18 cellular contexts compared by ENCODE assay signal in the genomic region with DNA sequence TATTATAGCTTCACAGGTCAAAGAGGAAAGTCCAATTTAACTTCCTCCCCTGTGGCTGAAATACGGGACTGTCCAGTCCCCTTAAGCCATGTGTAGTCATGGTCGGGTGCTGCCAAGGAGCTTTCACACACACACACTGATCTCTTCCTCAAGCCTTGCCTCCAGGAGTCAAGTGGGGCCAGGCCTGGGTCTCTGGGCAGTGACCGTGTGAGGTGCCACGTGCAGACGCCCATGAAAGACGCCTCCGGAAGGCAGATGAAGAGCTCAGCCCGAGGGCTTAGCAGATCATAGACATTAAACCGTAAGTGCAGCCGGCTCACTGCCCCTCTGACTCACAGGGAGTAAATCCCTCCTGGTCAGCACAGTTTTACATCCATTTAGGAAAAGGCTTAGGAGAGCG. TPM values are rescaled to one million over a fixed set of nuclear protein-coding genes. Genes with fewer than 3 reads are reported as not detected.
DNase-seq lines count a peak whose midpoint lies in the region; TF ChIP-seq lines count a peak whose summit lies in the region.
"Had no signal": no experiment of that assay in that cellular context is flagged by ENCODE, and none has a peak within 500 bp of the region (broad histone marks: within the 10 kb centered on the region; RNA-seq: fewer than 3 reads in every experiment).

No MANE protein-coding gene starts in this region.

- H3K4me3 ChIP-seq in HEK293 (ENCODE audit: low read depth, low read length) (no peak overlapping the region), skeletal muscle tissue (ENCODE audit: low read length in 3 of 3) (no peak overlapping the region), endodermal cell (ENCODE audit: low read length) (no peak overlapping the region)
- H3K4me3 ChIP-seq: cardiac muscle cell, stomach had no signal

- POLR2A ChIA-PET in HEK293 (lab: Yijun Ruan, JAX) = interaction anchor here (1.9 to 2.4 kb wide), 2 partner anchors 36 to 41 kb away, joined by 4 to 6 read pairs; a partner anchor contains a TSS

- WGBS in endodermal cell (ENCODE audit: insufficient coverage in 1 of 2, insufficient read length in 1 of 2), 2 experiments = 74 to 77% methylated on average over 6 to 11 of the region's 11 CpGs
- no CpG with 5 or more reads among the region's 11 CpGs for WGBS in H9 (ENCODE audit: extremely low coverage, insufficient read length, low lambda C conversion rate)

- no peak overlapping the region for H4K5ac ChIP-seq in H9 (ENCODE audit: insufficient read length, low read depth, low read length)

- H3K4me2 ChIP-seq in H9 (ENCODE audit: insufficient read depth, insufficient read length, low read length) = no peak overlapping the region

- no peak overlapping the region for H2BK120ac ChIP-seq in H9 (ENCODE audit: low read depth, low read length, poor library complexity, severe bottlenecking)

- CTCF ChIA-PET in HEK293 (lab: Yijun Ruan, JAX) = interaction anchor here (1.1 to 2.0 kb wide), 3 partner anchors 28 to 61 kb away, joined by 4 to 8 read pairs (median 5); no protein-coding TSS in a partner anchor

- no peak overlapping the region for H3K18ac ChIP-seq in H9 (ENCODE audit: insufficient read length, low read depth, low read length)

- no peaks in the 10 kb centered on the region for H3K9me3 ChIP-seq in HEK293 (ENCODE audit: control insufficient read depth, insufficient read depth, low read depth, low read length)
- H3K9me3 ChIP-seq in skeletal muscle tissue (ENCODE audit: control insufficient read depth in 3 of 3, low read length in 3 of 3) = no peaks in the 10 kb centered on the region
- no peaks in the 10 kb centered on the region for H3K9me3 ChIP-seq in endodermal cell (ENCODE audit: control insufficient read depth, low read length)
- H3K9me3 ChIP-seq in H9 (ENCODE audit: control insufficient read depth, low read depth, low read length) = no peaks in the 10 kb centered on the region
- H3K9me3 ChIP-seq: stomach had no signal

- no peak overlapping the region for H4K8ac ChIP-seq in H9 (replicated peaks; ENCODE audit: insufficient read length, low read depth, low read length)

- no peak overlapping the region for H2BK5ac ChIP-seq in H9 (ENCODE audit: insufficient read length, low read length)

- no peak overlapping the region for H3K27ac Mint-ChIP-seq in endodermal cell
- H3K27ac Mint-ChIP-seq in H9 = no peak overlapping the region; a peak in 1 of 7 replicates
- H3K27ac Mint-ChIP-seq: activated B cell treated with CpG ODN at 0.5 μM for 24 hours had no signal

- H3K27me3 ChIP-seq in skeletal muscle tissue (ENCODE audit: control insufficient read depth in 3 of 3, insufficient read depth in 3 of 3, low read length in 3 of 3) (no peaks in the 10 kb centered on the region), endodermal cell (ENCODE audit: control insufficient read depth, insufficient read depth, low read length, poor library complexity, severe bottlenecking) (no peaks in the 10 kb centered on the region), H9 (ENCODE audit: insufficient read depth, low read length) (no peaks in the 10 kb centered on the region)
- H3K27me3 ChIP-seq: stomach had no signal

- no peaks in the 10 kb centered on the region for H3K23me2 ChIP-seq in H9 (ENCODE audit: insufficient read length, low read depth, low read length, poor library complexity, severe bottlenecking)

- H3K79me1 ChIP-seq in H9 (ENCODE audit: insufficient read depth, low read depth, low read length, poor library complexity, severe bottlenecking) = no peaks in the 10 kb centered on the region

- no peak overlapping the region for H3K14ac ChIP-seq in H9 (ENCODE audit: insufficient read depth, low read length)

- no peak overlapping the region for H3K4me3 Mint-ChIP-seq in endodermal cell
- no peak overlapping the region for H3K4me3 Mint-ChIP-seq in H9
- H3K4me3 Mint-ChIP-seq: activated B cell treated with CpG ODN at 0.5 μM for 24 hours had no signal

- no peak overlapping the region for H2BK12ac ChIP-seq in H9 (ENCODE audit: insufficient read length, low read depth, low read length)

- peaks cover 4% of the 10 kb centered on the region for H3K27me3 Mint-ChIP-seq in endodermal cell (ENCODE audit: insufficient read depth)
- peaks cover 2% of the 10 kb centered on the region for H3K27me3 Mint-ChIP-seq in H9 (ENCODE audit: low read depth)
- H3K27me3 Mint-ChIP-seq: activated B cell treated with CpG ODN at 0.5 μM for 24 hours had no signal

- H2BK20ac ChIP-seq in H9 (ENCODE audit: low read depth, low read length, poor library complexity, severe bottlenecking) = no peak overlapping the region

- no peak overlapping the region for H3K4ac ChIP-seq in H9 (ENCODE audit: low read depth, low read length)

- H2AFZ ChIP-seq in H9 (ENCODE audit: low read length) = no peak overlapping the region
- H2AFZ ChIP-seq: parathyroid adenoma had no signal

- no peak overlapping the region for H2BK15ac ChIP-seq in H9 (ENCODE audit: low read depth, low read length)

- no peak overlapping the region for H3T11ph ChIP-seq in H9 (ENCODE audit: low read length)

- no peak overlapping the region for H3K56ac ChIP-seq in H9 (ENCODE audit: insufficient read length, low read depth, low read length)

- TF ChIP-seq CTCF in HEK293 (tag by site-specific recombination; IDR thresholded peaks at IDR 0.05) (no peak), VCaP (conservative IDR thresholded peaks at IDR 0.05) (no peak), endodermal cell (conservative IDR thresholded peaks at IDR 0.05) (no peak), H9 (conservative IDR thresholded peaks at IDR 0.05) (no peak)

- DNase-seq in hepatic stellate cell (ENCODE audit: low spot score) = peak; percentile 35
- no peak for DNase-seq in endodermal cell
- no peak for DNase-seq in NCI-H1417 (lab: John Stamatoyannopoulos, UW)
- DNase-seq in UCSD-AML1 (lab: John Stamatoyannopoulos, UW; ENCODE audit: unreplicated experiment) = no peak
- DNase-seq in H9 = no peak
- DNase-seq: activated B cell treated with CpG ODN at 0.5 μM for 24 hours; activated T-cell treated with anti-CD3 and anti-CD28 coated beads, Interleukin-2, amount 50 U/mL, for 48 hours; COR-L47; left ventricle myocardium superior; NCI-H1092; Right ventricle myocardium superior; stimulated activated CD4-positive, alpha-beta T cell treated with anti-CD3 and anti-CD28 coated beads, Interleukin-4, amount 100 ng/mL, for 24 hours; stomach had no signal

- H3K9me3 Mint-ChIP-seq in endodermal cell (no peaks in the 10 kb centered on the region), H9 (no peaks in the 10 kb centered on the region)
- H3K9me3 Mint-ChIP-seq: activated B cell treated with CpG ODN at 0.5 μM for 24 hours had no signal

- H3K4me1 ChIP-seq in HEK293 (ENCODE audit: control insufficient read depth, insufficient read depth, low read length) = peaks cover 12% of the 10 kb centered on the region
- H3K4me1 ChIP-seq in skeletal muscle tissue (ENCODE audit: control insufficient read depth in 3 of 3, insufficient read depth in 3 of 3, low read length in 3 of 3) = peaks cover 27 to 32% (median 31%) of the 10 kb centered on the region in 3 donors
- no peaks in the 10 kb centered on the region for H3K4me1 ChIP-seq in endodermal cell (ENCODE audit: control insufficient read depth, insufficient read depth, low read length)
- H3K4me1 ChIP-seq in H9 (ENCODE audit: insufficient read depth, low read length) = no peaks in the 10 kb centered on the region
- H3K4me1 ChIP-seq: parathyroid adenoma had no signal

- H3K27ac ChIP-seq in HEK293 (ENCODE audit: extremely low read depth, low read depth, low read length) (no peak overlapping the region), VCaP (peak overlapping the region; percentile 65; the same call in 1 of the 2 replicates), skeletal muscle tissue (ENCODE audit: low read depth, low read length) (peak overlapping the region; percentile 86), endodermal cell (ENCODE audit: low read depth, low read length) (no peak overlapping the region), H9 (ENCODE audit: insufficient read length, low read depth, low read length) (no peak overlapping the region)
- H3K27ac ChIP-seq: cardiac muscle cell, parathyroid adenoma had no signal

- no peaks in the 10 kb centered on the region for H3K79me2 ChIP-seq in H9 (ENCODE audit: insufficient read depth, low read length)
- H3K79me2 ChIP-seq: parathyroid adenoma had no signal

- H4K91ac ChIP-seq in H9 (ENCODE audit: insufficient read length, low read depth, low read length) = no peak overlapping the region

- no peak overlapping the region for H2AK5ac ChIP-seq in H9 (ENCODE audit: insufficient read length, low read length)

- H3K36me3 Mint-ChIP-seq in endodermal cell (ENCODE audit: low read depth) (no peaks in the 10 kb centered on the region), H9 (ENCODE audit: insufficient read depth in 1 of 3, low read depth in 3 of 3) (no peaks in the 10 kb centered on the region)

- peaks cover 1% of the 10 kb centered on the region for H3K4me1 Mint-ChIP-seq in endodermal cell
- peaks cover 13 to 21% of the 10 kb centered on the region in 2 experiments for H3K4me1 Mint-ChIP-seq in H9
- H3K4me1 Mint-ChIP-seq: activated B cell treated with CpG ODN at 0.5 μM for 24 hours had no signal

- no peak overlapping the region for H3K9ac ChIP-seq in skeletal muscle tissue (ENCODE audit: low read depth in 1 of 3, low read length in 3 of 3)
- no peak overlapping the region for H3K9ac ChIP-seq in endodermal cell (ENCODE audit: extremely low read depth, low read length, poor library complexity, severe bottlenecking)
- no peak overlapping the region for H3K9ac ChIP-seq in H9 (ENCODE audit: extremely low read depth, insufficient read length, low read length)
- H3K9ac ChIP-seq: parathyroid adenoma had no signal

- no peak overlapping the region for H3K23ac ChIP-seq in H9 (ENCODE audit: insufficient read length, low read depth, low read length)

- H3K36me3 ChIP-seq in HEK293 (ENCODE audit: control insufficient read depth in 2 of 2, insufficient read depth in 1 of 2, low read length in 2 of 2) (no peaks in the 10 kb centered on the region), skeletal muscle tissue (ENCODE audit: control insufficient read depth in 3 of 3, insufficient read depth in 3 of 3, low read length in 3 of 3) (no peaks in the 10 kb centered on the region), endodermal cell (ENCODE audit: control insufficient read depth, insufficient read depth, low read length) (no peaks in the 10 kb centered on the region)
- H3K36me3 ChIP-seq: cardiac muscle cell had no signal

- peaks cover 3% of the 10 kb centered on the region for H4K20me1 ChIP-seq in H9 (ENCODE audit: control insufficient read depth, insufficient read depth, insufficient read length)

RNA-seq across cellular contexts. Expression of a gene that starts 4.2 kb away (rescaled TPM):
- total RNA-seq in skeletal muscle tissue (not detected), endodermal cell (under 1 TPM; 0.15 to 0.27 TPM), H9 (2021) (not detected in 2 replicates)
- 0.36 TPM for polyA plus RNA-seq in endodermal cell (2013, experiment 1 of 2)
- polyA plus RNA-seq in endodermal cell (2013, experiment 2 of 2) = 0.17 TPM

RNA-seq across cellular contexts. Expression of a gene that starts 41.6 kb away (rescaled TPM):
- 28.2 TPM for total RNA-seq in skeletal muscle tissue
- 10 to 100 TPM; 20.1 to 21.9 TPM for total RNA-seq in endodermal cell
- polyA plus RNA-seq in endodermal cell (2013, experiment 1 of 2) = 34.6 TPM
- polyA plus RNA-seq in endodermal cell (2013, experiment 2 of 2) = 35.2 TPM
- total RNA-seq in H9 (2021) = 13.1 and 13.2 TPM in 2 replicates

Comparison
In these comparisons a context has a peak if more than half of its experiments do, and no peak if none do; other contexts are left out.
1. H3K27ac ChIP-seq: peak in VCaP (single experiment) and skeletal muscle tissue (single experiment); none in HEK293 (single experiment), endodermal cell (single experiment) and H9 (single experiment).